1 cellular context compared by ENCODE assay signal in the genomic region with DNA sequence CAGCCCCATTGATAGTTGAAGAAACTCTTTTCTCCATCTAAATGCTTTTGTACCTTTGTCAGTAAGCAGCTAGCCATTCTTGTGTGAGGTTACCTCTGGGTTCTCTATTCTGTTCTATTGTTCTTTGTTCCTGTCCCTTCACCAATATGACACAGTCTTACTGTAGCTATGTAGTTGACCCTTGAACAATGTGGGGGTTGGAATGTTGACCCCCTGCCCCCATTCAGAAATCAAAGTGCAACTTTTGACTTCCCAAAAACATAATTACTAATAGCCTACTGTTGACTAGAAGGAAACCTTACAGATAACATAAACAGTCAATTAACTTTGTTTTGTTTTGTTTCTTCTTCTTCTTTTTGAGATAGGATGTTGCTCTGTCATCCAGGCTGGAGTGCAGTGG.
TF ChIP-seq lines count a peak whose summit lies in the region.

No MANE protein-coding gene starts in this region.

TF ChIP-seq in HepG2, 621 proteins besides CTCF, POLR2A, EP300 and RAD21 (continued from another document and continues in another):
- TF ChIP-seq, protein P1, sequence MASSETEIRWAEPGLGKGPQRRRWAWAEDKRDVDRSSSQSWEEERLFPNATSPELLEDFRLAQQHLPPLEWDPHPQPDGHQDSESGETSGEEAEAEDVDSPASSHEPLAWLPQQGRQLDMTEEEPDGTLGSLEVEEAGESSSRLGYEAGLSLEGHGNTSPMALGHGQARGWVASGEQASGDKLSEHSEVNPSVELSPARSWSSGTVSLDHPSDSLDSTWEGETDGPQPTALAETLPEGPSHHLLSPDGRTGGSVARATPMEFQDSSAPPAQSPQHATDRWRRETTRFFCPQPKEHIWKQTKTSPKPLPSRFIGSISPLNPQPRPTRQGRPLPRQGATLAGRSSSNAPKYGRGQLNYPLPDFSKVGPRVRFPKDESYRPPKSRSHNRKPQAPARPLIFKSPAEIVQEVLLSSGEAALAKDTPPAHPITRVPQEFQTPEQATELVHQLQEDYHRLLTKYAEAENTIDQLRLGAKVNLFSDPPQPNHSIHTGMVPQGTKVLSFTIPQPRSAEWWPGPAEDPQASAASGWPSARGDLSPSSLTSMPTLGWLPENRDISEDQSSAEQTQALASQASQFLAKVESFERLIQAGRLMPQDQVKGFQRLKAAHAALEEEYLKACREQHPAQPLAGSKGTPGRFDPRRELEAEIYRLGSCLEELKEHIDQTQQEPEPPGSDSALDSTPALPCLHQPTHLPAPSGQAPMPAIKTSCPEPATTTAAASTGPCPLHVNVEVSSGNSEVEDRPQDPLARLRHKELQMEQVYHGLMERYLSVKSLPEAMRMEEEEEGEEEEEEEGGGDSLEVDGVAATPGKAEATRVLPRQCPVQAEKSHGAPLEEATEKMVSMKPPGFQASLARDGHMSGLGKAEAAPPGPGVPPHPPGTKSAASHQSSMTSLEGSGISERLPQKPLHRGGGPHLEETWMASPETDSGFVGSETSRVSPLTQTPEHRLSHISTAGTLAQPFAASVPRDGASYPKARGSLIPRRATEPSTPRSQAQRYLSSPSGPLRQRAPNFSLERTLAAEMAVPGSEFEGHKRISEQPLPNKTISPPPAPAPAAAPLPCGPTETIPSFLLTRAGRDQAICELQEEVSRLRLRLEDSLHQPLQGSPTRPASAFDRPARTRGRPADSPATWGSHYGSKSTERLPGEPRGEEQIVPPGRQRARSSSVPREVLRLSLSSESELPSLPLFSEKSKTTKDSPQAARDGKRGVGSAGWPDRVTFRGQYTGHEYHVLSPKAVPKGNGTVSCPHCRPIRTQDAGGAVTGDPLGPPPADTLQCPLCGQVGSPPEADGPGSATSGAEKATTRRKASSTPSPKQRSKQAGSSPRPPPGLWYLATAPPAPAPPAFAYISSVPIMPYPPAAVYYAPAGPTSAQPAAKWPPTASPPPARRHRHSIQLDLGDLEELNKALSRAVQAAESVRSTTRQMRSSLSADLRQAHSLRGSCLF (CRISPR knock-in tag; IDR thresholded peaks at IDR 0.05; ENCODE audit: borderline replicate concordance) = no peak
- TF ChIP-seq RFX5 (IDR thresholded peaks at IDR 0.05; ENCODE audit: low read depth, low read length) = no peak
- no peak for TF ChIP-seq AHR (CRISPR knock-in tag; IDR thresholded peaks at IDR 0.05)
- TF ChIP-seq FLYWCH1 (CRISPR knock-in tag; IDR thresholded peaks at IDR 0.05) = no peak
- TF ChIP-seq NR2F2 (IDR thresholded peaks at IDR 0.05; ENCODE audit: borderline replicate concordance, low read depth) = peak; percentile 87
- no peak for TF ChIP-seq TP53 (CRISPR knock-in tag; conservative IDR thresholded peaks at IDR 0.05)
- TF ChIP-seq RNF2 (conservative IDR thresholded peaks at IDR 0.05; ENCODE audit: low read depth) = no peak
- TF ChIP-seq, protein P2, sequence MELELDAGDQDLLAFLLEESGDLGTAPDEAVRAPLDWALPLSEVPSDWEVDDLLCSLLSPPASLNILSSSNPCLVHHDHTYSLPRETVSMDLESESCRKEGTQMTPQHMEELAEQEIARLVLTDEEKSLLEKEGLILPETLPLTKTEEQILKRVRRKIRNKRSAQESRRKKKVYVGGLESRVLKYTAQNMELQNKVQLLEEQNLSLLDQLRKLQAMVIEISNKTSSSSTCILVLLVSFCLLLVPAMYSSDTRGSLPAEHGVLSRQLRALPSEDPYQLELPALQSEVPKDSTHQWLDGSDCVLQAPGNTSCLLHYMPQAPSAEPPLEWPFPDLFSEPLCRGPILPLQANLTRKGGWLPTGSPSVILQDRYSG (CRISPR knock-in tag; IDR thresholded peaks at IDR 0.05) = no peak
- TF ChIP-seq GATA4 (IDR thresholded peaks at IDR 0.05; ENCODE audit: borderline replicate concordance, low read depth) = no peak
- TF ChIP-seq SNAI1 (CRISPR knock-in tag; IDR thresholded peaks at IDR 0.05; ENCODE audit: borderline replicate concordance) = no peak
- TF ChIP-seq, protein P3, sequence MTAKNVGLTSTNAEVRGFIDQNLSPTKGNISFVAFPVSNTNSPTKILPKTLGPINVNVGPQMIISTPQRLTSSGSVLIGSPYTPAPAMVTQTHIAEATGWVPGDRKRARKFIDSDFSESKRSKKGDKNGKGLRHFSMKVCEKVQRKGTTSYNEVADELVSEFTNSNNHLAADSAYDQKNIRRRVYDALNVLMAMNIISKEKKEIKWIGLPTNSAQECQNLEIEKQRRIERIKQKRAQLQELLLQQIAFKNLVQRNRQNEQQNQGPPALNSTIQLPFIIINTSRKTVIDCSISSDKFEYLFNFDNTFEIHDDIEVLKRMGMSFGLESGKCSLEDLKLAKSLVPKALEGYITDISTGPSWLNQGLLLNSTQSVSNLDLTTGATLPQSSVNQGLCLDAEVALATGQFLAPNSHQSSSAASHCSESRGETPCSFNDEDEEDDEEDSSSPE (CRISPR knock-in tag; IDR thresholded peaks at IDR 0.05) = no peak
- TF ChIP-seq POGZ (CRISPR knock-in tag; IDR thresholded peaks at IDR 0.05) = peak; percentile 25; the same call in 1 of the 2 replicates
- TF ChIP-seq ZNF143 (CRISPR knock-in tag; IDR thresholded peaks at IDR 0.05) = no peak
- TF ChIP-seq TGIF2 (CRISPR knock-in tag; IDR thresholded peaks at IDR 0.05) = no peak
- TF ChIP-seq RXRA (CRISPR knock-in tag; IDR thresholded peaks at IDR 0.05) = peak; percentile 24; the same call in 1 of the 2 replicates
- TF ChIP-seq ZNF263 (CRISPR knock-in tag; IDR thresholded peaks at IDR 0.05) = no peak
- 0 out of 2 replicates have a peak, but pooled peaks have one; percentile 44 for TF ChIP-seq KDM1A (CRISPR knock-in tag; IDR thresholded peaks at IDR 0.05)
- no peak for TF ChIP-seq KDM2A (CRISPR knock-in tag; IDR thresholded peaks at IDR 0.05; ENCODE audit: borderline replicate concordance, low read depth)
- no peak for TF ChIP-seq ZNF460 (CRISPR knock-in tag; IDR thresholded peaks at IDR 0.05; ENCODE audit: borderline replicate concordance)
- TF ChIP-seq NCOA5 (CRISPR knock-in tag; IDR thresholded peaks at IDR 0.05) = no peak
- TF ChIP-seq FOXP1 (IDR thresholded peaks at IDR 0.05) = peak; percentile 43; the same call in 1 of the 2 replicates
- TF ChIP-seq FOXP1 (CRISPR knock-in tag; IDR thresholded peaks at IDR 0.05) = peak; percentile 77; the same call in 1 of the 2 replicates
- TF ChIP-seq HHEX (CRISPR knock-in tag; IDR thresholded peaks at IDR 0.05) = no peak
- no peak for TF ChIP-seq BORCS8-MEF2B (CRISPR knock-in tag; IDR thresholded peaks at IDR 0.05)
- TF ChIP-seq ZNF138 (CRISPR knock-in tag; IDR thresholded peaks at IDR 0.05; ENCODE audit: low read depth) = no peak
- TF ChIP-seq KLF9 (CRISPR knock-in tag; IDR thresholded peaks at IDR 0.05; ENCODE audit: low read depth) = no peak
- no peak for TF ChIP-seq SRF (IDR thresholded peaks at IDR 0.05; ENCODE audit: low read depth, low read length)
- TF ChIP-seq PRPF4 (IDR thresholded peaks at IDR 0.05; ENCODE audit: low read depth, low read length, poor library complexity, severe bottlenecking) = no peak
- no peak for TF ChIP-seq YEATS2 (CRISPR knock-in tag; IDR thresholded peaks at IDR 0.05; ENCODE audit: borderline replicate concordance)
- no peak for TF ChIP-seq NFE2L2 (IDR thresholded peaks at IDR 0.05; ENCODE audit: low read length)
- no peak for TF ChIP-seq SMYD3 (CRISPR knock-in tag; IDR thresholded peaks at IDR 0.05)
- TF ChIP-seq KAT7 (CRISPR knock-in tag; IDR thresholded peaks at IDR 0.05; ENCODE audit: borderline replicate concordance) = no peak
- TF ChIP-seq, protein P4, sequence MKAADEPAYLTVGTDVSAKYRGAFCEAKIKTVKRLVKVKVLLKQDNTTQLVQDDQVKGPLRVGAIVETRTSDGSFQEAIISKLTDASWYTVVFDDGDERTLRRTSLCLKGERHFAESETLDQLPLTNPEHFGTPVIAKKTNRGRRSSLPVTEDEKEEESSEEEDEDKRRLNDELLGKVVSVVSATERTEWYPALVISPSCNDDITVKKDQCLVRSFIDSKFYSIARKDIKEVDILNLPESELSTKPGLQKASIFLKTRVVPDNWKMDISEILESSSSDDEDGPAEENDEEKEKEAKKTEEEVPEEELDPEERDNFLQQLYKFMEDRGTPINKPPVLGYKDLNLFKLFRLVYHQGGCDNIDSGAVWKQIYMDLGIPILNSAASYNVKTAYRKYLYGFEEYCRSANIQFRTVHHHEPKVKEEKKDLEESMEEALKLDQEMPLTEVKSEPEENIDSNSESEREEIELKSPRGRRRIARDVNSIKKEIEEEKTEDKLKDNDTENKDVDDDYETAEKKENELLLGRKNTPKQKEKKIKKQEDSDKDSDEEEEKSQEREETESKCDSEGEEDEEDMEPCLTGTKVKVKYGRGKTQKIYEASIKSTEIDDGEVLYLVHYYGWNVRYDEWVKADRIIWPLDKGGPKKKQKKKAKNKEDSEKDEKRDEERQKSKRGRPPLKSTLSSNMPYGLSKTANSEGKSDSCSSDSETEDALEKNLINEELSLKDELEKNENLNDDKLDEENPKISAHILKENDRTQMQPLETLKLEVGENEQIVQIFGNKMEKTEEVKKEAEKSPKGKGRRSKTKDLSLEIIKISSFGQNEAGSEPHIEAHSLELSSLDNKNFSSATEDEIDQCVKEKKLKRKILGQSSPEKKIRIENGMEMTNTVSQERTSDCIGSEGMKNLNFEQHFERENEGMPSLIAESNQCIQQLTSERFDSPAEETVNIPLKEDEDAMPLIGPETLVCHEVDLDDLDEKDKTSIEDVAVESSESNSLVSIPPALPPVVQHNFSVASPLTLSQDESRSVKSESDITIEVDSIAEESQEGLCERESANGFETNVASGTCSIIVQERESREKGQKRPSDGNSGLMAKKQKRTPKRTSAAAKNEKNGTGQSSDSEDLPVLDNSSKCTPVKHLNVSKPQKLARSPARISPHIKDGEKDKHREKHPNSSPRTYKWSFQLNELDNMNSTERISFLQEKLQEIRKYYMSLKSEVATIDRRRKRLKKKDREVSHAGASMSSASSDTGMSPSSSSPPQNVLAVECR (CRISPR knock-in tag; IDR thresholded peaks at IDR 0.05; ENCODE audit: borderline replicate concordance) = no peak
- no peak for TF ChIP-seq ZFP41 (CRISPR knock-in tag; IDR thresholded peaks at IDR 0.05; ENCODE audit: borderline replicate concordance)
- no peak for TF ChIP-seq ZNF598 (CRISPR knock-in tag; IDR thresholded peaks at IDR 0.05; ENCODE audit: borderline replicate concordance)
- TF ChIP-seq PPARG (CRISPR knock-in tag; conservative IDR thresholded peaks at IDR 0.05) = peak; percentile 53
- TF ChIP-seq PAF1 (CRISPR knock-in tag; IDR thresholded peaks at IDR 0.05) = no peak
- TF ChIP-seq ZC3H13 (CRISPR knock-in tag; IDR thresholded peaks at IDR 0.05) = no peak
- TF ChIP-seq, protein P5, sequence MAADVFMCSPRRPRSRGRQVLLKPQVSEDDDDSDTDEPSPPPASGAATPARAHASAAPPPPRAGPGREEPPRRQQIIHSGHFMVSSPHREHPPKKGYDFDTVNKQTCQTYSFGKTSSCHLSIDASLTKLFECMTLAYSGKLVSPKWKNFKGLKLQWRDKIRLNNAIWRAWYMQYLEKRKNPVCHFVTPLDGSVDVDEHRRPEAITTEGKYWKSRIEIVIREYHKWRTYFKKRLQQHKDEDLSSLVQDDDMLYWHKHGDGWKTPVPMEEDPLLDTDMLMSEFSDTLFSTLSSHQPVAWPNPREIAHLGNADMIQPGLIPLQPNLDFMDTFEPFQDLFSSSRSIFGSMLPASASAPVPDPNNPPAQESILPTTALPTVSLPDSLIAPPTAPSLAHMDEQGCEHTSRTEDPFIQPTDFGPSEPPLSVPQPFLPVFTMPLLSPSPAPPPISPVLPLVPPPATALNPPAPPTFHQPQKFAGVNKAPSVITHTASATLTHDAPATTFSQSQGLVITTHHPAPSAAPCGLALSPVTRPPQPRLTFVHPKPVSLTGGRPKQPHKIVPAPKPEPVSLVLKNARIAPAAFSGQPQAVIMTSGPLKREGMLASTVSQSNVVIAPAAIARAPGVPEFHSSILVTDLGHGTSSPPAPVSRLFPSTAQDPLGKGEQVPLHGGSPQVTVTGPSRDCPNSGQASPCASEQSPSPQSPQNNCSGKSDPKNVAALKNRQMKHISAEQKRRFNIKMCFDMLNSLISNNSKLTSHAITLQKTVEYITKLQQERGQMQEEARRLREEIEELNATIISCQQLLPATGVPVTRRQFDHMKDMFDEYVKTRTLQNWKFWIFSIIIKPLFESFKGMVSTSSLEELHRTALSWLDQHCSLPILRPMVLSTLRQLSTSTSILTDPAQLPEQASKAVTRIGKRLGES (CRISPR knock-in tag; IDR thresholded peaks at IDR 0.05; ENCODE audit: borderline replicate concordance) = no peak
- no peak for TF ChIP-seq ZNF563 (CRISPR knock-in tag; IDR thresholded peaks at IDR 0.05)
- TF ChIP-seq, protein P6, sequence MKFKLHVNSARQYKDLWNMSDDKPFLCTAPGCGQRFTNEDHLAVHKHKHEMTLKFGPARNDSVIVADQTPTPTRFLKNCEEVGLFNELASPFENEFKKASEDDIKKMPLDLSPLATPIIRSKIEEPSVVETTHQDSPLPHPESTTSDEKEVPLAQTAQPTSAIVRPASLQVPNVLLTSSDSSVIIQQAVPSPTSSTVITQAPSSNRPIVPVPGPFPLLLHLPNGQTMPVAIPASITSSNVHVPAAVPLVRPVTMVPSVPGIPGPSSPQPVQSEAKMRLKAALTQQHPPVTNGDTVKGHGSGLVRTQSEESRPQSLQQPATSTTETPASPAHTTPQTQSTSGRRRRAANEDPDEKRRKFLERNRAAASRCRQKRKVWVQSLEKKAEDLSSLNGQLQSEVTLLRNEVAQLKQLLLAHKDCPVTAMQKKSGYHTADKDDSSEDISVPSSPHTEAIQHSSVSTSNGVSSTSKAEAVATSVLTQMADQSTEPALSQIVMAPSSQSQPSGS (CRISPR knock-in tag; IDR thresholded peaks at IDR 0.05) = no peak
- TF ChIP-seq RBM22 (optimal IDR thresholded peaks at IDR 0.05; ENCODE audit: low read length) = no peak
- no peak for TF ChIP-seq RBM39 (IDR thresholded peaks at IDR 0.05; ENCODE audit: low read depth, low read length, poor library complexity, severe bottlenecking)
- TF ChIP-seq, protein P7, sequence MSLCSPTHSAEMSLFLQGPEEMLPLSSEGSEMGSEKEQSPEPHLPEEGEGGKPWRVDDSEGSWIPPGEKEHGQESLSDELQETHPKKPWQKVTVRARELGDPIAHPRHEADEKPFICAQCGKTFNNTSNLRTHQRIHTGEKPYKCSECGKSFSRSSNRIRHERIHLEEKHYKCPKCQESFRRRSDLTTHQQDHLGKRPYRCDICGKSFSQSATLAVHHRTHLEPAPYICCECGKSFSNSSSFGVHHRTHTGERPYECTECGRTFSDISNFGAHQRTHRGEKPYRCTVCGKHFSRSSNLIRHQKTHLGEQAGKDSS (CRISPR knock-in tag; IDR thresholded peaks at IDR 0.05; ENCODE audit: borderline replicate concordance, low read depth) = no peak
- TF ChIP-seq, protein P8, sequence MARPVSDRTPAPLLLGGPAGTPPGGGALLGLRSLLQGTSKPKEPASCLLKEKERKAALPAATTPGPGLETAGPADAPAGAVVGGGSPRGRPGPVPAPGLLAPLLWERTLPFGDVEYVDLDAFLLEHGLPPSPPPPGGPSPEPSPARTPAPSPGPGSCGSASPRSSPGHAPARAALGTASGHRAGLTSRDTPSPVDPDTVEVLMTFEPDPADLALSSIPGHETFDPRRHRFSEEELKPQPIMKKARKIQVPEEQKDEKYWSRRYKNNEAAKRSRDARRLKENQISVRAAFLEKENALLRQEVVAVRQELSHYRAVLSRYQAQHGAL (CRISPR knock-in tag; IDR thresholded peaks at IDR 0.05; ENCODE audit: not compliant biosample characterization) = no peak
- no peak for TF ChIP-seq ZNF790 (CRISPR knock-in tag; IDR thresholded peaks at IDR 0.05; ENCODE audit: borderline replicate concordance)
- TF ChIP-seq ZNF101 (CRISPR knock-in tag; IDR thresholded peaks at IDR 0.05; ENCODE audit: borderline replicate concordance, low read depth) = no peak
- no peak; the same call in 1 of the 2 replicates for TF ChIP-seq ATF1 (CRISPR knock-in tag; IDR thresholded peaks at IDR 0.05)
- TF ChIP-seq HDAC2 (CRISPR knock-in tag; IDR thresholded peaks at IDR 0.05) = 0 out of 2 replicates have a peak, but pooled peaks have one; percentile 21
